Comparison of ENCODE assay signal across 8 cellular contexts in genomic region chr10:110355181-110355831, GRCh38. TPM values are rescaled to one million over a fixed set of nuclear protein-coding genes. Genes with fewer than 3 reads are reported as not detected.
DNase-seq lines count a peak whose midpoint lies in the region; ATAC-seq and TF ChIP-seq lines count a peak whose summit lies in the region.

No MANE protein-coding gene starts in this region.

- no peak overlapping the region for H2AFZ ChIP-seq in HCT116 (ENCODE audit: low read depth, low read length, poor library complexity, severe bottlenecking)
- no peak overlapping the region for H2AFZ ChIP-seq in PC-3 (ENCODE audit: low read length)

- no peaks in the 10 kb centered on the region for H3K79me2 ChIP-seq in HCT116 (ENCODE audit: insufficient read depth, low read length)
- H3K79me2 ChIP-seq in PC-3 (ENCODE audit: low read length): no peaks in the 10 kb centered on the region

- TF ChIP-seq RAD21 in HCT116 (IDR thresholded peaks at IDR 0.05; ENCODE audit: low read depth): no peak

- no peaks in the 10 kb centered on the region for H3F3A ChIP-seq in PC-3 (ENCODE audit: low read length, unreplicated experiment)

- H4K20me1 ChIP-seq in HCT116 (ENCODE audit: insufficient read depth) (no peaks in the 10 kb centered on the region), PC-3 (ENCODE audit: low read length) (no peaks in the 10 kb centered on the region)

- H3K36me3 ChIP-seq in HCT116 (ENCODE audit: control insufficient read depth in 1 of 2, insufficient read depth in 2 of 2, low read length in 2 of 2) (no peaks in the 10 kb centered on the region), PC-3 (ENCODE audit: low read depth, low read length) (no peaks in the 10 kb centered on the region), sigmoid colon (no peaks in the 10 kb centered on the region)

- H3K9me3 ChIP-seq in HCT116 (ENCODE audit: control insufficient read depth in 1 of 2, insufficient read depth in 1 of 2, low read depth in 1 of 2, low read length in 2 of 2): no peaks in the 10 kb centered on the region
- no peaks in the 10 kb centered on the region for H3K9me3 ChIP-seq in PC-3 (ENCODE audit: low read length)
- no peaks in the 10 kb centered on the region for H3K9me3 ChIP-seq in sigmoid colon

- TF ChIP-seq POLR2A in HCT116 (IDR thresholded peaks at IDR 0.05; ENCODE audit: borderline replicate concordance, extremely low read depth, insufficient read depth, insufficient read length): no peak
- TF ChIP-seq POLR2A in sigmoid colon (IDR thresholded peaks at IDR 0.05): no peak

- H3K9ac ChIP-seq in HCT116 (ENCODE audit: low read length): no peak overlapping the region
- H3K9ac ChIP-seq in PC-3 (ENCODE audit: low read length): peak overlapping the region; percentile 86

- H3K4me2 ChIP-seq in HCT116 (ENCODE audit: low read length) (0 out of 2 replicates have a peak overlapping the region, but pooled peaks have one; percentile 86), PC-3 (ENCODE audit: low read length) (no peak overlapping the region)

- no peak for TF ChIP-seq EP300 in sigmoid colon (IDR thresholded peaks at IDR 0.05)

- H3K4me1 ChIP-seq in HCT116 (ENCODE audit: control insufficient read depth in 1 of 2, insufficient read depth in 2 of 2, low read length in 2 of 2) (peaks cover 61 to 73% of the 10 kb centered on the region in 2 experiments), PC-3 (ENCODE audit: insufficient read depth, low read length) (peaks cover 61% of the 10 kb centered on the region), sigmoid colon (peaks cover 0 to 60% (median 45%) of the 10 kb centered on the region in 4 donors)

- H3K9me2 ChIP-seq in HCT116 (ENCODE audit: insufficient read depth): no peaks in the 10 kb centered on the region
- no peaks in the 10 kb centered on the region for H3K9me2 ChIP-seq in PC-3 (replicated peaks; ENCODE audit: low read length)

- DNase-seq in NK-92 treated with Interleukin-12 subunit alpha and Interleukin-12 subunit beta, amount 100 ng/mL, for 24 hours (lab: John Stamatoyannopoulos, UW): peak; percentile 54
- DNase-seq in NK-92 (lab: John Stamatoyannopoulos, UW; ENCODE audit: unreplicated experiment) (no peak), HCT116 (ENCODE audit: low read depth, low spot score) (no peak), PC-3 (no peak), sigmoid colon (peak; percentile 20), NCI-H2029 (lab: John Stamatoyannopoulos, UW) (no peak), DMS79 (lab: John Stamatoyannopoulos, UW) (no peak)

- H3K4me3 ChIP-seq in HCT116 (replicated peaks in 1 of 2; ENCODE audit: low read depth in 1 of 2, low read length in 2 of 2) (no peak overlapping the region), PC-3 (ENCODE audit: low read length) (no peak overlapping the region), sigmoid colon (no peak overlapping the region)

- ATAC-seq in HCT116 (no peak), PC-3 (no peak), HG02885 (IDR thresholded peaks at IDR 0.05; ENCODE audit: poor library complexity, unreplicated experiment) (no peak)

- WGBS in sigmoid colon, 2 donors: 72 to 92% methylated on average over 8 of the region's 8 CpGs

- intact Hi-C loops in HCT116 (cut with micrococcal nuclease) (no loop called here), PC-3 (cut with micrococcal nuclease) (no loop called here), sigmoid colon (cut with DNase I) (loop anchor here (2.0 kb wide), 1 partner anchor 141 kb away; the partner anchor contains the start of gene DUSP5)

- TF ChIP-seq CTCF in HCT116 (IDR thresholded peaks at IDR 0.05 in 2 of 3, conservative IDR thresholded peaks at IDR 0.05 in 1 of 3; ENCODE audit: borderline replicate concordance in 1 of 3, insufficient read depth in 1 of 3, low read depth in 2 of 3, low read length in 2 of 3) (no peak), PC-3 (conservative IDR thresholded peaks at IDR 0.05; ENCODE audit: low read depth, low read length) (no peak), sigmoid colon (IDR thresholded peaks at IDR 0.05) (no peak)

- CTCF ChIA-PET in HCT116 (lab: Charles Lee): interaction anchor here (0.8 to 4.5 kb wide), 13 partner anchors 13 to 191 kb away, joined by 3 to 31 read pairs (median 11); no protein-coding TSS in a partner anchor
- CTCF ChIA-PET in PC-3 (lab: Charles Lee): interaction anchor here (1.0 kb wide), 1 partner anchor 59 kb away, joined by 4 read pairs; no protein-coding TSS in a partner anchor

- BruUV-seq in HCT116 (replicated peaks; lab: Mats Ljungman, UMichigan): no TSS peak
- BruUV-seq in PC-3 (replicated peaks; lab: Mats Ljungman, UMichigan): no TSS peak

- RAD21 ChIA-PET in HCT116 (lab: Charles Lee; ENCODE audit: low non-redundant PET in 1 of 2, low total read pairs in 2 of 2, uncharacterized antibody in 2 of 2, unreplicated experiment in 2 of 2): interaction anchor here (0.7 to 1.5 kb wide), 7 partner anchors 17 to 192 kb away, joined by 3 to 7 read pairs (median 3); no protein-coding TSS in a partner anchor

- H3K27ac ChIP-seq in HCT116 (ENCODE audit: low read depth, low read length) (no peak overlapping the region), PC-3 (ENCODE audit: low read length) (peak overlapping the region; percentile 95), sigmoid colon (peak overlapping the region in 1 of 4 donors; percentile 68)

- POLR2A ChIA-PET in HCT116 (lab: Charles Lee): interaction anchor here (0.7 to 4.3 kb wide), 11 partner anchors 37 to 145 kb away, joined by 3 to 29 read pairs (median 5); no protein-coding TSS in a partner anchor
- POLR2A ChIA-PET in PC-3 (lab: Charles Lee; ENCODE audit: unreplicated experiment): no interaction called here

- H3K27me3 ChIP-seq in HCT116 (ENCODE audit: insufficient read depth, low read length): no peaks in the 10 kb centered on the region
- H3K27me3 ChIP-seq in PC-3 (ENCODE audit: low read length): no peaks in the 10 kb centered on the region
- no peaks in the 10 kb centered on the region for H3K27me3 ChIP-seq in sigmoid colon

TF ChIP-seq in HCT116, 20 proteins besides CTCF, POLR2A, EP300 and RAD21:
- TF ChIP-seq EZH2phosphoT487 (IDR thresholded peaks at IDR 0.05; ENCODE audit: borderline replicate concordance) (no peak), POLR2AphosphoS5 (IDR thresholded peaks at IDR 0.05; ENCODE audit: low read depth, low read length) (no peak), EGR1 (IDR thresholded peaks at IDR 0.05; ENCODE audit: low read depth) (no peak), ZFX (IDR thresholded peaks at IDR 0.05) (no peak), YY1 (IDR thresholded peaks at IDR 0.05; ENCODE audit: extremely low read depth, insufficient replicate concordance, low read depth, low read length) (no peak), TCF7L2 (IDR thresholded peaks at IDR 0.05; ENCODE audit: borderline replicate concordance, extremely low read depth, insufficient read depth, insufficient read length) (no peak), SRF (IDR thresholded peaks at IDR 0.05; ENCODE audit: low read depth) (no peak), ELF1 (IDR thresholded peaks at IDR 0.05; ENCODE audit: borderline replicate concordance, low read depth) (no peak), SP1 (IDR thresholded peaks at IDR 0.05; ENCODE audit: low read depth) (no peak), ATF3 (IDR thresholded peaks at IDR 0.05) (no peak), FOSL1 (IDR thresholded peaks at IDR 0.05; ENCODE audit: low read depth) (no peak), JUND (IDR thresholded peaks at IDR 0.05) (no peak)

RNA-seq across cellular contexts. Expression of gene SMNDC1, which starts 50.6 kb away (rescaled TPM):
- total RNA-seq in HCT116 (2021; ENCODE audit: unreplicated experiment) (61.7 TPM), PC-3 (2014; rRNA removed) (16.3 and 18.4 TPM in 2 replicates), sigmoid colon (10 to 100 TPM; 13.3 to 19.7 (median 14.7) TPM)
- 21.9 and 23.6 TPM in 2 replicates for polyA plus RNA-seq in HCT116 (2012)
- 10 to 100 TPM; 10.2 to 13.2 (median 11.9) TPM for polyA plus RNA-seq in sigmoid colon

Comparison
In these comparisons a context has a peak if more than half of its experiments do, and no peak if none do; other contexts are left out.
1. DNase-seq: peak in NK-92 treated with Interleukin-12 subunit alpha and Interleukin-12 subunit beta, amount 100 ng/mL, for 24 hours (single experiment) and sigmoid colon (single experiment); none in NK-92 (single experiment), HCT116 (single experiment), PC-3 (single experiment), NCI-H2029 (single experiment) and DMS79 (single experiment).